ENCODE assay signal across 9 cellular contexts in genomic region chr17:44094701-44095387, GRCh38. TPM values are rescaled to one million over a fixed set of nuclear protein-coding genes. Genes with fewer than 3 reads are reported as not detected.
DNase-seq lines count a peak whose midpoint lies in the region; ATAC-seq, FAIRE-seq and TF ChIP-seq lines count a peak whose summit lies in the region.
"Had no signal": no experiment of that assay in that cellular context is flagged by ENCODE, and none has a peak within 500 bp of the region (broad histone marks: within the 10 kb centered on the region; RNA-seq: fewer than 3 reads in every experiment).

No MANE protein-coding gene starts in this region.

- TF ChIP-seq CTCF in A549 (IDR thresholded peaks at IDR 0.05) (no peak), Loucy (conservative IDR thresholded peaks at IDR 0.05; ENCODE audit: low read length) (no peak), endothelial cell of umbilical vein (IDR thresholded peaks at IDR 0.05; ENCODE audit: extremely low read depth in 1 of 2, insufficient read depth in 1 of 2, low read depth in 1 of 2, low read length in 2 of 2) (no peak), osteoblast (IDR thresholded peaks at IDR 0.05; ENCODE audit: extremely low read depth, low read depth, low read length) (no peak)

- intact Hi-C loops in endothelial cell of umbilical vein (cut with micrococcal nuclease), result loop anchor here (1.0 kb wide), 5 partner anchors 16 to 46 kb away; partner anchors contain the start of genes G6PC3, HDAC5, HROB and LSM12

- H3K9ac ChIP-seq in Loucy (ENCODE audit: low read depth, low read length, poor library complexity, severe bottlenecking) (peak overlapping the region; percentile 66), endothelial cell of umbilical vein (replicated peaks; ENCODE audit: extremely low read depth, insufficient read depth, low read length) (peak overlapping the region; percentile 52)

- H3K4me3 ChIP-seq in A549 (peak overlapping the region; percentile 30; the same call in 2 of the 3 replicates), Loucy (ENCODE audit: low read length, poor library complexity, severe bottlenecking) (peak overlapping the region; percentile 66), endothelial cell of umbilical vein (replicated peaks in 1 of 3; ENCODE audit: insufficient read depth in 1 of 3, low read depth in 1 of 3, low read length in 3 of 3) (no peak overlapping the region), osteoblast (ENCODE audit: insufficient read depth, low read length) (no peak overlapping the region)

- no peak for ATAC-seq in A549

- no peaks in the 10 kb centered on the region for H3K9me2 ChIP-seq in Loucy (replicated peaks; ENCODE audit: low read depth, low read length)

- H3K27me3 ChIP-seq in Loucy (ENCODE audit: insufficient read depth, low read length, poor library complexity, severe bottlenecking) (no peaks in the 10 kb centered on the region), endothelial cell of umbilical vein (ENCODE audit: control insufficient read depth in 2 of 2, insufficient read depth in 2 of 2, low read length in 2 of 2) (no peaks in the 10 kb centered on the region), osteoblast (ENCODE audit: insufficient read depth, low read length) (no peaks in the 10 kb centered on the region)

- H2AFZ ChIP-seq in Loucy (ENCODE audit: low read length), result no peak overlapping the region
- no peak overlapping the region for H2AFZ ChIP-seq in endothelial cell of umbilical vein (ENCODE audit: low read depth, low read length)
- no peak overlapping the region for H2AFZ ChIP-seq in osteoblast (ENCODE audit: low read length)

- WGBS in A549 (ENCODE audit: missing lambda C conversion rate), result 92% methylated on average over 8 of the region's 8 CpGs

- TF ChIP-seq RAD21 in A549 (conservative IDR thresholded peaks at IDR 0.05 in 1 of 2, IDR thresholded peaks at IDR 0.05 in 1 of 2), result no peak

- H3K4me1 ChIP-seq in A549, result peaks cover 32% of the 10 kb centered on the region
- H3K4me1 ChIP-seq in Loucy (ENCODE audit: insufficient read depth, low read length, poor library complexity, severe bottlenecking), result peaks cover 28% of the 10 kb centered on the region
- peaks cover 23% of the 10 kb centered on the region for H3K4me1 ChIP-seq in endothelial cell of umbilical vein (ENCODE audit: control insufficient read depth, extremely low read depth, insufficient read depth, low read length)
- peaks cover 24% of the 10 kb centered on the region for H3K4me1 ChIP-seq in osteoblast (ENCODE audit: insufficient read depth, low read length)

- no TSS peak for BruUV-seq in endothelial cell of umbilical vein (replicated peaks; lab: Mats Ljungman, UMichigan)

- no peak for FAIRE-seq in A549 (lab: Jason Lieb, UNC)
- no peak for FAIRE-seq in endothelial cell of umbilical vein (lab: Jason Lieb, UNC)

- dilution Hi-C loops in endothelial cell of umbilical vein (cut with MboI; ENCODE audit: extremely low pct_ligation_motif_present, low sequenced_read_pairs), result no loop called here

- H4K20me1 ChIP-seq in Loucy (ENCODE audit: insufficient read depth, low read length, poor library complexity, severe bottlenecking) (peaks cover 6% of the 10 kb centered on the region), endothelial cell of umbilical vein (replicated peaks; ENCODE audit: control insufficient read depth, extremely low read depth, insufficient read depth, low read length) (no peaks in the 10 kb centered on the region), osteoblast (ENCODE audit: insufficient read depth, low read length) (no peaks in the 10 kb centered on the region)

- no peaks in the 10 kb centered on the region for H3K9me1 ChIP-seq in endothelial cell of umbilical vein (replicated peaks; ENCODE audit: control insufficient read depth, extremely low read depth, insufficient read depth, low read length)

- H3K9me3 ChIP-seq in A549, result no peaks in the 10 kb centered on the region
- no peaks in the 10 kb centered on the region for H3K9me3 ChIP-seq in Loucy (ENCODE audit: insufficient read depth, low read depth, low read length)
- H3K9me3 ChIP-seq in endothelial cell of umbilical vein (replicated peaks; ENCODE audit: control insufficient read depth, insufficient read depth, low read length), result no peaks in the 10 kb centered on the region
- H3K9me3 ChIP-seq in osteoblast (ENCODE audit: low read depth, low read length), result no peaks in the 10 kb centered on the region

- H3K79me2 ChIP-seq in Loucy (ENCODE audit: insufficient read depth, low read length) (peaks cover 15% of the 10 kb centered on the region; the same call in 1 of the 2 replicates), endothelial cell of umbilical vein (ENCODE audit: control insufficient read depth, insufficient read depth, low read length) (no peaks in the 10 kb centered on the region), osteoblast (ENCODE audit: insufficient read depth, low read length) (peaks cover 21% of the 10 kb centered on the region)

- no peak for TF ChIP-seq EP300 in A549 (IDR thresholded peaks at IDR 0.05)

- no peaks in the 10 kb centered on the region for H3F3A ChIP-seq in Loucy (ENCODE audit: low read depth)

- H3K27ac ChIP-seq in A549, result peak overlapping the region; percentile 92 to 94
- peak overlapping the region; percentile 83 for H3K27ac ChIP-seq in endothelial cell of umbilical vein (ENCODE audit: insufficient read depth, low read depth, low read length)
- H3K27ac ChIP-seq in osteoblast (ENCODE audit: low read depth, low read length), result peak overlapping the region; percentile 84

- H3K4me2 ChIP-seq in A549 (peak overlapping the region; percentile 88), Loucy (ENCODE audit: low read depth, low read length, poor library complexity, severe bottlenecking) (peak overlapping the region; percentile 57), endothelial cell of umbilical vein (ENCODE audit: insufficient read depth, low read length) (peak overlapping the region; percentile 56), osteoblast (ENCODE audit: insufficient read depth, low read length) (peak overlapping the region; percentile 69)

- H3K36me3 ChIP-seq in Loucy (ENCODE audit: insufficient read depth, low read length) (peaks cover 18% of the 10 kb centered on the region; the same call in 1 of the 2 replicates), endothelial cell of umbilical vein (ENCODE audit: control insufficient read depth in 2 of 2, extremely low read depth in 1 of 2, insufficient read depth in 2 of 2, low read length in 2 of 2) (peaks cover 3 to 17% of the 10 kb centered on the region in 2 experiments), osteoblast (ENCODE audit: insufficient read depth, low read length) (peaks cover 9% of the 10 kb centered on the region)

- DNase-seq in A549 (ENCODE audit: low read depth in 1 of 2, low spot score in 1 of 2), result no peak
- no peak for DNase-seq in endothelial cell of umbilical vein (ENCODE audit: low read depth, low spot score)
- DNase-seq in osteoblast (ENCODE audit: insufficient read length, low spot score, missing footprints), result peak; percentile 21
- DNase-seq in C1 segment of cervical spinal cord (lab: John Stamatoyannopoulos, UW), result no peak
- DNase-seq in NCI-H1694 treated with DMSO at 0.1 percent for 48 hours (lab: John Stamatoyannopoulos, UW), result no peak
- DNase-seq in activated CD4-positive, alpha-beta T cell treated with anti-CD3 and anti-CD28 coated beads for 1 hour, result no peak
- no peak for DNase-seq in SW480 (ENCODE audit: low spot score)
- DNase-seq: T-helper 1 cell had no signal

- POLR2A ChIA-PET in A549 (lab: Yijun Ruan, JAX) (interaction anchor here (0.6 to 2.2 kb wide), 11 partner anchors 8 to 92 kb away, joined by 3 to 16 read pairs (median 6); partner anchors contain the start of genes HDAC5 and TMUB2), endothelial cell of umbilical vein (lab: Charles Lee) (interaction anchor here (1.7 kb wide), 1 partner anchor 29 kb away, joined by 6 read pairs; the partner anchor contains the start of gene HDAC5)

- CTCF ChIA-PET in A549 (lab: Yijun Ruan, JAX) (interaction anchor here (0.6 to 39.6 kb wide), 8 partner anchors 2 to 251 kb away, joined by 3 to 1202 read pairs (median 6); partner anchors contain the start of gene HDAC5), endothelial cell of umbilical vein (lab: Charles Lee) (interaction anchor here (0.6 to 3.8 kb wide), 6 partner anchors 11 to 28 kb away, joined by 3 to 30 read pairs (median 10); partner anchors contain the start of gene HDAC5)

- TF ChIP-seq POLR2A in A549 (IDR thresholded peaks at IDR 0.05; ENCODE audit: low read length) (no peak), endothelial cell of umbilical vein (IDR thresholded peaks at IDR 0.05; ENCODE audit: low read depth, low read length) (no peak)

RNA-seq across cellular contexts. Expression of gene G6PC3, which starts 24.3 kb away (rescaled TPM):
- polyA plus RNA-seq in A549 (2011; rRNA removed) (104 TPM in 2 replicates), A549 (2017; fragmentation: RNase III; extraction: RNeasy Plus Mini Kit Qiagen cat#74134 plus additional on column Dnase treatment) (122 to 130 TPM (median 128 TPM) in 3 replicates), endothelial cell of umbilical vein (194 and 277 TPM in 2 replicates)
- 216 and 285 TPM in 2 replicates for polyA plus RNA-seq in A549 (2012; cell fraction: cytosol; rRNA removed)
- polyA plus RNA-seq in A549 (2012; cell fraction: nucleus; rRNA removed), result 173 and 235 TPM in 2 replicates
- 147 and 151 TPM in 2 replicates for polyA minus RNA-seq in A549 (2011; rRNA and poly(A)+ RNA removed)
- total RNA-seq in endothelial cell of umbilical vein (74.1 and 78.4 TPM in 2 replicates), osteoblast (19.7 and 23.5 TPM in 2 replicates)
- 113 and 123 TPM in 2 replicates for polyA plus RNA-seq in endothelial cell of umbilical vein (2011; cell fraction: cytosol; rRNA removed)
- polyA plus RNA-seq in endothelial cell of umbilical vein (2011; cell fraction: nucleus; rRNA removed), result 41.9 and 49.3 TPM in 2 replicates
- 110 and 116 TPM in 2 replicates for polyA plus RNA-seq in endothelial cell of umbilical vein (2012)
- 158 and 188 TPM in 2 replicates for polyA minus RNA-seq in endothelial cell of umbilical vein
- 79.5 TPM for polyA minus RNA-seq in endothelial cell of umbilical vein (2011; cell fraction: cytosol; rRNA and poly(A)+ RNA removed)
- polyA minus RNA-seq in endothelial cell of umbilical vein (2011; cell fraction: nucleus; rRNA and poly(A)+ RNA removed), result 31.0 and 31.3 TPM in 2 replicates

RNA-seq across cellular contexts. Expression of gene LSM12, which starts 28.4 kb away (rescaled TPM):
- polyA plus RNA-seq in A549 (2011; rRNA removed) (64.9 and 75.0 TPM in 2 replicates), A549 (2017; fragmentation: RNase III; extraction: RNeasy Plus Mini Kit Qiagen cat#74134 plus additional on column Dnase treatment) (42.4 to 43.9 TPM (median 43.1 TPM) in 3 replicates), endothelial cell of umbilical vein (34.3 and 36.5 TPM in 2 replicates)
- polyA plus RNA-seq in A549 (2012; cell fraction: cytosol; rRNA removed), result 33.6 and 38.9 TPM in 2 replicates
- 15.7 and 19.4 TPM in 2 replicates for polyA plus RNA-seq in A549 (2012; cell fraction: nucleus; rRNA removed)
- polyA minus RNA-seq in A549 (2011; rRNA and poly(A)+ RNA removed), result 72.8 and 73.5 TPM in 2 replicates
- total RNA-seq in endothelial cell of umbilical vein (68.9 and 73.5 TPM in 2 replicates), osteoblast (59.0 and 65.4 TPM in 2 replicates)
- 40.7 and 40.9 TPM in 2 replicates for polyA plus RNA-seq in endothelial cell of umbilical vein (2011; cell fraction: cytosol; rRNA removed)
- 28.0 and 28.8 TPM in 2 replicates for polyA plus RNA-seq in endothelial cell of umbilical vein (2011; cell fraction: nucleus; rRNA removed)
- polyA plus RNA-seq in endothelial cell of umbilical vein (2012), result 42.4 and 52.8 TPM in 2 replicates
- polyA minus RNA-seq in endothelial cell of umbilical vein, result 48.4 and 50.5 TPM in 2 replicates
- polyA minus RNA-seq in endothelial cell of umbilical vein (2011; cell fraction: cytosol; rRNA and poly(A)+ RNA removed), result 43.3 TPM
- polyA minus RNA-seq in endothelial cell of umbilical vein (2011; cell fraction: nucleus; rRNA and poly(A)+ RNA removed), result 22.7 and 26.0 TPM in 2 replicates

RNA-seq across cellular contexts. Expression of gene HDAC5, which starts 28.6 kb away (rescaled TPM):
- polyA plus RNA-seq in A549 (2011; rRNA removed), result 3.1 and 5.7 TPM in 2 replicates
- 1.9 and 3.7 TPM in 2 replicates for polyA plus RNA-seq in A549 (2012; cell fraction: cytosol; rRNA removed)
- 11.9 and 12.9 TPM in 2 replicates for polyA plus RNA-seq in A549 (2012; cell fraction: nucleus; rRNA removed)
- 3.2 to 7.1 TPM (median 4.5 TPM) in 3 replicates for polyA plus RNA-seq in A549 (2017; fragmentation: RNase III; extraction: RNeasy Plus Mini Kit Qiagen cat#74134 plus additional on column Dnase treatment)
- polyA minus RNA-seq in A549 (2011; rRNA and poly(A)+ RNA removed), result 8.4 and 11.0 TPM in 2 replicates
- total RNA-seq in endothelial cell of umbilical vein, result 40.2 and 40.4 TPM in 2 replicates
- 35.4 and 40.0 TPM in 2 replicates for polyA plus RNA-seq in endothelial cell of umbilical vein
- 22.2 and 28.4 TPM in 2 replicates for polyA plus RNA-seq in endothelial cell of umbilical vein (2011; cell fraction: cytosol; rRNA removed)
- 31.7 and 40.2 TPM in 2 replicates for polyA plus RNA-seq in endothelial cell of umbilical vein (2011; cell fraction: nucleus; rRNA removed)
- polyA plus RNA-seq in endothelial cell of umbilical vein (2012), result 12.7 and 20.4 TPM in 2 replicates
- polyA minus RNA-seq in endothelial cell of umbilical vein, result 39.3 and 54.8 TPM in 2 replicates
- 27.1 TPM for polyA minus RNA-seq in endothelial cell of umbilical vein (2011; cell fraction: cytosol; rRNA and poly(A)+ RNA removed)
- polyA minus RNA-seq in endothelial cell of umbilical vein (2011; cell fraction: nucleus; rRNA and poly(A)+ RNA removed), result 15.8 and 25.9 TPM in 2 replicates
- 69.2 and 85.4 TPM in 2 replicates for total RNA-seq in osteoblast

RNA-seq across cellular contexts. Expression of gene HROB, which starts 46.9 kb away (rescaled TPM):
- 5.4 and 5.6 TPM in 2 replicates for polyA plus RNA-seq in A549 (2011; rRNA removed)
- 8.2 and 11.1 TPM in 2 replicates for polyA plus RNA-seq in A549 (2012; cell fraction: cytosol; rRNA removed)
- polyA plus RNA-seq in A549 (2012; cell fraction: nucleus; rRNA removed), result 23.5 and 24.0 TPM in 2 replicates
- 6.0 to 7.1 TPM (median 6.8 TPM) in 3 replicates for polyA plus RNA-seq in A549 (2017; fragmentation: RNase III; extraction: RNeasy Plus Mini Kit Qiagen cat#74134 plus additional on column Dnase treatment)
- 16.0 and 16.7 TPM in 2 replicates for polyA minus RNA-seq in A549 (2011; rRNA and poly(A)+ RNA removed)
- 9.0 and 10.1 TPM in 2 replicates for total RNA-seq in endothelial cell of umbilical vein
- 6.9 and 7.0 TPM in 2 replicates for polyA plus RNA-seq in endothelial cell of umbilical vein
- 5.0 and 5.5 TPM in 2 replicates for polyA plus RNA-seq in endothelial cell of umbilical vein (2011; cell fraction: cytosol; rRNA removed)
- 9.7 and 14.6 TPM in 2 replicates for polyA plus RNA-seq in endothelial cell of umbilical vein (2011; cell fraction: nucleus; rRNA removed)
- polyA plus RNA-seq in endothelial cell of umbilical vein (2012), result 2.6 and 5.1 TPM in 2 replicates
- 6.5 and 12.4 TPM in 2 replicates for polyA minus RNA-seq in endothelial cell of umbilical vein
- polyA minus RNA-seq in endothelial cell of umbilical vein (2011; cell fraction: cytosol; rRNA and poly(A)+ RNA removed), result 12.6 TPM
- polyA minus RNA-seq in endothelial cell of umbilical vein (2011; cell fraction: nucleus; rRNA and poly(A)+ RNA removed), result 4.3 and 5.4 TPM in 2 replicates
- total RNA-seq in osteoblast, result 1.8 TPM in 2 replicates

Comparison
In these comparisons a context has a peak if more than half of its experiments do, and no peak if none do; other contexts are left out.
1. H3K4me3 ChIP-seq: peak in A549 (single experiment) and Loucy (single experiment); none in endothelial cell of umbilical vein (0 of 3) and osteoblast (single experiment).
2. Peak in every context shown above with its lines, with median percentiles within 50 percentile points of each other: H3K27ac ChIP-seq and H3K4me2 ChIP-seq.